9 cellular contexts compared by ENCODE assay signal in genomic region chr17:82697808-82698064, GRCh38. TPM values are rescaled to one million over a fixed set of nuclear protein-coding genes. Genes with fewer than 3 reads are reported as not detected.
DNase-seq lines count a peak whose midpoint lies in the region; ATAC-seq and TF ChIP-seq lines count a peak whose summit lies in the region.
"Had no signal": no experiment of that assay in that cellular context is flagged by ENCODE, and none has a peak within 500 bp of the region (broad histone marks: within the 10 kb centered on the region; RNA-seq: fewer than 3 reads in every experiment).

No MANE protein-coding gene starts in this region.

- no peak overlapping the region for H3K56ac ChIP-seq in mesendoderm (ENCODE audit: low read length)

- no peaks in the 10 kb centered on the region for H3K27me3 Mint-ChIP-seq in activated T-cell treated with anti-CD3 and anti-CD28 coated beads, Interleukin-2, amount 50 U/mL, for 72 hours (ENCODE audit: low read depth)
- H3K27me3 Mint-ChIP-seq in type B pancreatic cell: peaks cover 15% of the 10 kb centered on the region

- no peak overlapping the region for H2BK15ac ChIP-seq in mesendoderm (replicated peaks; ENCODE audit: low read depth)

- peak overlapping the region; percentile 65 to 72 for H3K27ac ChIP-seq in breast epithelium
- no peak overlapping the region for H3K27ac ChIP-seq in mesendoderm (ENCODE audit: low read depth, low read length)

- H3K4me1 ChIP-seq in breast epithelium: no peaks in the 10 kb centered on the region
- H3K4me1 ChIP-seq in mesendoderm (ENCODE audit: control insufficient read depth, low read depth, low read length): no peaks in the 10 kb centered on the region

- H2AK5ac ChIP-seq in mesendoderm (ENCODE audit: low read length): no peak overlapping the region

- peaks cover 2 to 14% of the 10 kb centered on the region in 2 donors for H3K36me3 Mint-ChIP-seq in activated T-cell treated with anti-CD3 and anti-CD28 coated beads, Interleukin-2, amount 50 U/mL, for 72 hours (ENCODE audit: insufficient read depth in 2 of 2)
- H3K36me3 Mint-ChIP-seq in type B pancreatic cell: peaks cover 10% of the 10 kb centered on the region

- peak overlapping the region; percentile 11 for H3K4me2 ChIP-seq in mesendoderm (ENCODE audit: low read length)

- no peak overlapping the region for H3K23ac ChIP-seq in mesendoderm (ENCODE audit: low read length)

- TF ChIP-seq CTCF in breast epithelium (IDR thresholded peaks at IDR 0.05) (no peak), type B pancreatic cell (conservative IDR thresholded peaks at IDR 0.05) (no peak)

- H3K79me2 ChIP-seq in mesendoderm (ENCODE audit: control insufficient read depth, insufficient read depth, low read length): no peaks in the 10 kb centered on the region

- no peak overlapping the region for H3K9ac ChIP-seq in mesendoderm (ENCODE audit: low read length)

- H3K4me3 Mint-ChIP-seq in activated T-cell treated with anti-CD3 and anti-CD28 coated beads, Interleukin-2, amount 50 U/mL, for 72 hours: peak overlapping the region; percentile 59 to 70
- peak overlapping the region; percentile 72 for H3K4me3 Mint-ChIP-seq in type B pancreatic cell

- no peak overlapping the region for H3K4ac ChIP-seq in mesendoderm (ENCODE audit: low read depth, low read length)

- no peak overlapping the region for H4K5ac ChIP-seq in mesendoderm (ENCODE audit: low read length)

- H3K27ac Mint-ChIP-seq in activated T-cell treated with anti-CD3 and anti-CD28 coated beads, Interleukin-2, amount 50 U/mL, for 72 hours: no peak overlapping the region
- no peak overlapping the region for H3K27ac Mint-ChIP-seq in type B pancreatic cell
- H3K27ac Mint-ChIP-seq: T-helper 1 cell treated with Interleukin-12 subunit alpha and Interleukin-12 subunit beta and Interleukin-4 antibody, amounts not matched to agents 30 μg/mL and 1 μg/mL, for 36 hours had no signal

- no peak overlapping the region for H4K8ac ChIP-seq in mesendoderm (ENCODE audit: low read depth, low read length)

- DNase-seq in activated T-cell treated with anti-CD3 and anti-CD28 coated beads, Interleukin-2, amount 50 U/mL, for 72 hours: no peak
- DNase-seq in activated T-cell treated with anti-CD3 and anti-CD28 coated beads for 4 hours (no peak), breast epithelium (ENCODE audit: low spot score in 2 of 2) (no peak), mesendoderm (no peak), type B pancreatic cell (ENCODE audit: extremely low spot score, unreplicated experiment) (no peak), NCI-H82 treated with DMSO at 0.1 percent for 48 hours (lab: John Stamatoyannopoulos, UW; ENCODE audit: unreplicated experiment) (no peak)
- DNase-seq in activated CD8-positive, alpha-beta memory T cell treated with anti-CD3 and anti-CD28 coated beads, Interleukin-2, amount 50 U/mL, for 4 hours: no peak

- H3K79me1 ChIP-seq in mesendoderm (ENCODE audit: low read length): no peaks in the 10 kb centered on the region

- no peak overlapping the region for H2BK5ac ChIP-seq in mesendoderm (ENCODE audit: low read length)

- ATAC-seq in activated T-cell treated with anti-CD3 and anti-CD28 coated beads, Interleukin-2, amount 50 U/mL, for 72 hours (replicated peaks in 1 of 2): no peak
- ATAC-seq in GM18502 (IDR thresholded peaks at IDR 0.05; ENCODE audit: poor library complexity, unreplicated experiment): no peak

- H3K4me3 ChIP-seq in breast epithelium (peak overlapping the region; percentile 72 to 99 (median 75)), mesendoderm (ENCODE audit: low read length) (no peak overlapping the region)

- H3K9me3 Mint-ChIP-seq in activated T-cell treated with anti-CD3 and anti-CD28 coated beads, Interleukin-2, amount 50 U/mL, for 72 hours: peaks cover 6% of the 10 kb centered on the region in 2 donors
- peaks cover 7% of the 10 kb centered on the region for H3K9me3 Mint-ChIP-seq in type B pancreatic cell

- no peak overlapping the region for H3K18ac ChIP-seq in mesendoderm (ENCODE audit: low read length)

- no peak overlapping the region for H2BK120ac ChIP-seq in mesendoderm (ENCODE audit: low read depth, low read length)

- no peaks in the 10 kb centered on the region for H3K27me3 ChIP-seq in breast epithelium
- H3K27me3 ChIP-seq in mesendoderm (ENCODE audit: insufficient read depth, low read length, poor library complexity): peaks cover 16% of the 10 kb centered on the region

- intact Hi-C loops in breast epithelium (cut with DNase I; ENCODE audit: low total_unique reads): no loop called here

- H3K36me3 ChIP-seq in breast epithelium (no peaks in the 10 kb centered on the region), mesendoderm (ENCODE audit: control insufficient read depth, insufficient read depth, low read length) (no peaks in the 10 kb centered on the region)

- WGBS in mesendoderm (ENCODE audit: extremely low coverage, insufficient coverage, low lambda C conversion rate): no CpG with 5 or more reads among the region's 32 CpGs

- peaks cover 12% of the 10 kb centered on the region for H3K4me1 Mint-ChIP-seq in activated T-cell treated with anti-CD3 and anti-CD28 coated beads, Interleukin-2, amount 50 U/mL, for 72 hours (ENCODE audit: low read depth)
- H3K4me1 Mint-ChIP-seq in type B pancreatic cell (ENCODE audit: unreplicated experiment): peaks cover 5% of the 10 kb centered on the region

- no peak for TF ChIP-seq POLR2A in breast epithelium (IDR thresholded peaks at IDR 0.05)

- H3K9me3 ChIP-seq in breast epithelium: peaks cover 4 to 6% of the 10 kb centered on the region in 2 donors

RNA-seq across cellular contexts. Expression of gene RAB40B, which starts 0.8 kb away (rescaled TPM):
- total RNA-seq in activated T-cell treated with anti-CD3 and anti-CD28 coated beads, Interleukin-2, amount 50 U/mL, for 72 hours: 1 to 10 TPM; 2.5 to 3.1 TPM
- total RNA-seq in breast epithelium (10 to 100 TPM in 2 of 3 donors, 1 to 10 TPM in 1; 8.8 to 25.6 (median 12.8) TPM), type B pancreatic cell (ENCODE audit: low replicate concordance) (16.7 and 18.9 TPM in 2 replicates)
- 1.3 TPM for polyA plus RNA-seq in mesendoderm (2013, experiment 1 of 2)
- 1.4 TPM for polyA plus RNA-seq in mesendoderm (2013, experiment 2 of 2)

RNA-seq across cellular contexts. Expression of gene FN3KRP, which starts 18.8 kb away (rescaled TPM):
- 10 to 100 TPM; 39.6 to 47.8 TPM for total RNA-seq in activated T-cell treated with anti-CD3 and anti-CD28 coated beads, Interleukin-2, amount 50 U/mL, for 72 hours
- 10 to 100 TPM; 10.4 to 22.1 (median 18.0) TPM for total RNA-seq in breast epithelium
- 15.6 TPM for polyA plus RNA-seq in mesendoderm (2013, experiment 1 of 2)
- polyA plus RNA-seq in mesendoderm (2013, experiment 2 of 2): 15.8 TPM
- 36.5 and 42.5 TPM in 2 replicates for total RNA-seq in type B pancreatic cell (ENCODE audit: low replicate concordance)

RNA-seq across cellular contexts. Expression of gene FN3K, which starts 37.7 kb away (rescaled TPM):
- 1 to 10 TPM; 3.5 to 4.3 TPM for total RNA-seq in activated T-cell treated with anti-CD3 and anti-CD28 coated beads, Interleukin-2, amount 50 U/mL, for 72 hours
- total RNA-seq in breast epithelium: 1 to 10 TPM; 4.5 to 9.4 (median 7.2) TPM
- 2.5 TPM for polyA plus RNA-seq in mesendoderm (2013, experiment 1 of 2)
- 2.0 TPM for polyA plus RNA-seq in mesendoderm (2013, experiment 2 of 2)
- total RNA-seq in type B pancreatic cell (ENCODE audit: low replicate concordance): 30.3 and 31.3 TPM in 2 replicates

RNA-seq across cellular contexts. Expression of gene WDR45B, which starts 49.5 kb away (rescaled TPM):
- total RNA-seq in activated T-cell treated with anti-CD3 and anti-CD28 coated beads, Interleukin-2, amount 50 U/mL, for 72 hours: 10 to 100 TPM; 51.1 to 52.3 TPM
- total RNA-seq in breast epithelium: 100 to 1,000 TPM in 1 of 3 donors, 10 to 100 TPM in 2; 74.2 to 118 (median 83.9) TPM
- 84.0 TPM for polyA plus RNA-seq in mesendoderm (2013, experiment 1 of 2)
- polyA plus RNA-seq in mesendoderm (2013, experiment 2 of 2): 85.0 TPM
- total RNA-seq in type B pancreatic cell (ENCODE audit: low replicate concordance): 74.0 and 100 TPM in 2 replicates

RNA-seq across cellular contexts. Expression of gene TBCD, which starts 54.1 kb away (rescaled TPM):
- 100 to 1,000 TPM; 112 to 134 TPM for total RNA-seq in activated T-cell treated with anti-CD3 and anti-CD28 coated beads, Interleukin-2, amount 50 U/mL, for 72 hours
- 10 to 100 TPM; 45.4 to 65.9 (median 53.3) TPM for total RNA-seq in breast epithelium
- 43.3 TPM for polyA plus RNA-seq in mesendoderm (2013, experiment 1 of 2)
- 41.0 TPM for polyA plus RNA-seq in mesendoderm (2013, experiment 2 of 2)
- total RNA-seq in type B pancreatic cell (ENCODE audit: low replicate concordance): 65.4 and 104 TPM in 2 replicates
